22 cellular contexts compared by ENCODE assay signal in the genomic region with DNA sequence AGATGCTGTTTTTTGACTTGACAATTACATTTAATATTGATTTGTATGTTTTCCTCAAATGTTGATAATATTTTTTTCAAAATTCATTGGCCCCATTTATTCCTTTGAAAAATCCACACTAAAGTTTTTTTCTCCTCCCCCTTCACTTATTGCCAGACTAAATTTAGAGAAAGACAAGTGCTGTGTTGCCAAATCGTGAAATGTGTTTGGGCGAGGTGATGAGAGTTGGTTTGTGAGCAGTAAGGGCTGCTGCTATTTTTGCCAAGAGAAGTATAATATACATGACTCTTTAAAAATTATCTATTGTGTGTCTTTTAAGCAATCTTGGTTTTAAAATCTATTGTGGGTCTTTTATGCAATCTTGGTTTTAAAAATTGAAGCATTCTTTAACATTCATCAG.
"Had no signal": no experiment of that assay in that cellular context is flagged by ENCODE, and none has a peak within 500 bp of the region (broad histone marks: within the 10 kb centered on the region; RNA-seq: fewer than 3 reads in every experiment).

No MANE protein-coding gene starts in this region.

- H3K36me3 ChIP-seq: lower lobe of right lung, neural progenitor cell, neutrophil, spleen, tibial nerve, uterus had no signal

- H3K9me3 ChIP-seq: lower lobe of right lung, neutrophil, psoas muscle, spleen, tibial nerve, uterus had no signal

- H3K4me2 ChIP-seq: hepatocyte, neural progenitor cell had no signal

- DNase-seq: islet precursor cell; lower lobe of right lung; mammary epithelial cell; mesenchymal stem cell; naive B cell; natural killer cell; nephron progenitor cell; occipital lobe; psoas muscle; right cardiac atrium; small intestine; spleen; stimulated activated CD4-positive, alpha-beta T cell treated with anti-CD3 and anti-CD28 coated beads, Interleukin-4, amount 100 ng/mL, for 24 hours; stimulated activated naive CD4-positive, alpha-beta T cell; uterus had no signal

- H3K9ac ChIP-seq: neural progenitor cell, parathyroid adenoma had no signal

- H3K79me2 ChIP-seq: hepatocyte, parathyroid adenoma had no signal

- ATAC-seq: lower lobe of right lung; natural killer cell; psoas muscle; sciatic nerve; stimulated activated effector memory CD8-positive, alpha-beta T cell treated with anti-CD3 and anti-CD28 coated beads, Interleukin-12 subunit alpha, Interleukin-12 subunit beta, amount 100 ng/mL, for 72 hours had no signal

- H3K4me3 ChIP-seq: hepatocyte, lower lobe of right lung, neural progenitor cell, psoas muscle, spleen, tibial nerve, uterus had no signal

- H3K27ac ChIP-seq: hepatocyte, lower lobe of right lung, neural progenitor cell, neutrophil, parathyroid adenoma, psoas muscle, spleen, tibial nerve, uterus had no signal

- H3K27me3 ChIP-seq: hepatocyte, neural progenitor cell, neutrophil, spleen, tibial nerve, uterus had no signal

- H2AFZ ChIP-seq: hepatocyte, neural progenitor cell, parathyroid adenoma had no signal

- H3K4me1 ChIP-seq: lower lobe of right lung, neural progenitor cell, parathyroid adenoma, psoas muscle, spleen, tibial nerve, uterus had no signal
